8 cellular contexts compared by ENCODE assay signal in genomic region chr2:45649855-45650806, GRCh38.
DNase-seq lines count a peak whose midpoint lies in the region; ATAC-seq and TF ChIP-seq lines count a peak whose summit lies in the region.

No MANE protein-coding gene starts in this region.

- peaks cover 44% of the 10 kb centered on the region for H3K4me1 ChIP-seq in muscle layer of colon (ENCODE audit: insufficient read depth, low read length)

- TF ChIP-seq POLR2A in erythroblast (IDR thresholded peaks at IDR 0.05; ENCODE audit: low read length), result peak; percentile 15

- no peaks in the 10 kb centered on the region for H3K9me3 ChIP-seq in muscle layer of colon (ENCODE audit: low read length)

- H3K27me3 ChIP-seq in muscle layer of colon (ENCODE audit: control insufficient read depth in 1 of 2, insufficient read depth in 2 of 2, low read length in 2 of 2), result no peaks in the 10 kb centered on the region

- H3K9ac ChIP-seq in muscle layer of colon (ENCODE audit: low read length), result peak overlapping the region; percentile 99

- H3K27ac ChIP-seq in muscle layer of colon (ENCODE audit: low read depth, low read length), result peak overlapping the region; percentile 99

- peak overlapping the region; percentile 87 to 94 for H3K4me3 ChIP-seq in muscle layer of colon (ENCODE audit: low read depth in 1 of 2, low read length in 2 of 2)

- ATAC-seq in HG02852 (IDR thresholded peaks at IDR 0.05; ENCODE audit: unreplicated experiment), result peak; percentile 32

- DNase-seq in NCI-H2107 treated with DMSO at 0.1 percent for 48 hours (lab: John Stamatoyannopoulos, UW; ENCODE audit: unreplicated experiment) (peak; percentile 32), NCI-H2107 (lab: John Stamatoyannopoulos, UW) (no peak), NCI-H526 treated with DMSO at 0.1 percent for 48 hours (lab: John Stamatoyannopoulos, UW) (peak; percentile 36), erythroblast (lab: John Stamatoyannopoulos, UW) (peak; percentile 37 to 55)
- DNase-seq in activated T-cell treated with anti-CD3 and anti-CD28 coated beads, Interleukin-2, amount 50 U/mL, for 1 hour, result peak; percentile 71
- DNase-seq in stimulated activated naive CD4-positive, alpha-beta T cell treated with Interleukin-2 at 50 U/mL for 16 hours (lab: John Stamatoyannopoulos, UW), result peak; percentile 46

- no peaks in the 10 kb centered on the region for H3K36me3 ChIP-seq in muscle layer of colon (ENCODE audit: insufficient read depth, low read length)
